Comparison of ENCODE assay signal across 1 cellular context in the genomic region with DNA sequence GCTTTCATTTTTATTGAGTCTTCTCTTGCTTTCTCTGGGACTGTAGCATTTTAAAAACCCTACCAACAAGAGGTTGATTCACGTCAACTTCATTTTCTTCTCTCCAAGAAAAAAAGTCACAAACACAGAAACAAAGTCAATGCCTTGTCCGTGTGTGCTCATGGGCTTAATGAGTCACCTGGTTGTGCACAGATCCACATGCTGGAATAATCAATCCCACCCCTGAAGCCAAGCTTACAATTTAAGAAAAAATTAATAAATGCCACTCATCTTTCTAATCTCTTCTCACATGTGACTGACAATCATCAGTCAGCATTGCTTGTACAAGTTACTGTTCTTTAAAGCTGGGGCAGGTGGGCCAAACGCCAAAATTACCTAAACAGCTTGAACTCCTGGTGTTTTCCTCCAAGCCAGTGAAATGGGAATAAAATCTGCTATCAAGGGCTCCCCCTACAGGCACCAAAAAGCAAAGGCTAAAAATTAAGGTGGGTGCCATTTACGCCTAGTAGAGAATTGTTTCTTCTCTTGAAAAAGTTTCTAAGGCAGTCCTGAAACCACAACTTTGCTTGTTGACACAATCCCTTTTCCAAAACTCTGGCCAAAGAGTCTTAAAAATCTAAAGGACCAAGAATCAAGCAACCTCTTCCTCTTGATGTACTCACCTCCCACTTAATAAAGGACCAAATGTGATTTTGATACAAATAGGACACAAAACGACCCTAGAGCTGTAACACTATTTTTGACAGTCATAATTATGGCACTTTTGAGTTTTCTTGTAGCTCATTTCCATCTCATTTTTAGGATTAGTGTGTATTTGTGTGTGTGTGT.
TF ChIP-seq lines count a peak whose summit lies in the region.

No MANE protein-coding gene starts in this region.

TF ChIP-seq in HepG2, 621 proteins besides CTCF, POLR2A, EP300 and RAD21:
- TF ChIP-seq STAG1 (CRISPR knock-in tag; IDR thresholded peaks at IDR 0.05) = peak; percentile 69
- TF ChIP-seq SMC3 (IDR thresholded peaks at IDR 0.05; ENCODE audit: low read length) = peak; percentile 66
- TF ChIP-seq ZNF205 (CRISPR knock-in tag; IDR thresholded peaks at IDR 0.05) = peak; percentile 93
- TF ChIP-seq ZNF629 (CRISPR knock-in tag; conservative IDR thresholded peaks at IDR 0.05) = peak; percentile 79
- TF ChIP-seq, protein P1, sequence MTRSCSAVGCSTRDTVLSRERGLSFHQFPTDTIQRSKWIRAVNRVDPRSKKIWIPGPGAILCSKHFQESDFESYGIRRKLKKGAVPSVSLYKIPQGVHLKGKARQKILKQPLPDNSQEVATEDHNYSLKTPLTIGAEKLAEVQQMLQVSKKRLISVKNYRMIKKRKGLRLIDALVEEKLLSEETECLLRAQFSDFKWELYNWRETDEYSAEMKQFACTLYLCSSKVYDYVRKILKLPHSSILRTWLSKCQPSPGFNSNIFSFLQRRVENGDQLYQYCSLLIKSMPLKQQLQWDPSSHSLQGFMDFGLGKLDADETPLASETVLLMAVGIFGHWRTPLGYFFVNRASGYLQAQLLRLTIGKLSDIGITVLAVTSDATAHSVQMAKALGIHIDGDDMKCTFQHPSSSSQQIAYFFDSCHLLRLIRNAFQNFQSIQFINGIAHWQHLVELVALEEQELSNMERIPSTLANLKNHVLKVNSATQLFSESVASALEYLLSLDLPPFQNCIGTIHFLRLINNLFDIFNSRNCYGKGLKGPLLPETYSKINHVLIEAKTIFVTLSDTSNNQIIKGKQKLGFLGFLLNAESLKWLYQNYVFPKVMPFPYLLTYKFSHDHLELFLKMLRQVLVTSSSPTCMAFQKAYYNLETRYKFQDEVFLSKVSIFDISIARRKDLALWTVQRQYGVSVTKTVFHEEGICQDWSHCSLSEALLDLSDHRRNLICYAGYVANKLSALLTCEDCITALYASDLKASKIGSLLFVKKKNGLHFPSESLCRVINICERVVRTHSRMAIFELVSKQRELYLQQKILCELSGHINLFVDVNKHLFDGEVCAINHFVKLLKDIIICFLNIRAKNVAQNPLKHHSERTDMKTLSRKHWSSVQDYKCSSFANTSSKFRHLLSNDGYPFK (CRISPR knock-in tag; IDR thresholded peaks at IDR 0.05; ENCODE audit: borderline replicate concordance) = no peak
